ENCODE assay signal across 16 cellular contexts in the genomic region with DNA sequence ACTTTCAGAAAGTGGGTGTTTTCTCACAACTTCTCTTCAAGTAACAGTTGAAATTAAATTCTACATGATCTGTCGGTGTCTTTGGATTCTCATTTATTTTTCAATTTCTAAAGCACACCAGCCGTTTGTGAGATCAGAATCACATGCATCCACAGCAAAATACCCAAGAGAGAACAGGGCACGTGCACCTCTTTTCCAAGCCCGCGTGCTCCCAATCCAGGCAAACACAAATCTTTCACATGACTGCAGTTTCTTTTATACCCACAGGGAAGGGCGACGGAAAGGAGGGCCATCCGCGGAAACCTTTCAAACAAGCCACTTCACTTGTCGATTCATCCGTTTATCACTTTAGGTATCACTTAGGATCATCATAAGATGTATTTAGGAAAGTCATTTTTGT. TPM values are rescaled to one million over a fixed set of nuclear protein-coding genes. Genes with fewer than 3 reads are reported as not detected.
"Had no signal": no experiment of that assay in that cellular context is flagged by ENCODE, and none has a peak within 500 bp of the region (broad histone marks: within the 10 kb centered on the region; RNA-seq: fewer than 3 reads in every experiment).

No MANE protein-coding gene starts in this region.

- H3K9me3 Mint-ChIP-seq: activated T-helper 17 cell treated with anti-CD3 and anti-CD28 coated beads, Interleukin-2, amount 50 U/mL, for 72 hours; immature natural killer cell had no signal

- H3K27me3 ChIP-seq: pancreas, transverse colon, vagina had no signal

- DNase-seq: activated CD4-positive, CD25-positive, alpha-beta regulatory T cell treated with anti-CD3 and anti-CD28 coated beads, Interleukin-2, amount 50 U/mL, for 72 hours; activated naive CD4-positive, alpha-beta T cell treated with Interleukin-2 at 50 U/mL for 16 hours; activated T-cell treated with anti-CD3 and anti-CD28 coated beads for 4 hours; endodermal cell; immature natural killer cell; pancreas; stimulated activated CD4-positive, alpha-beta T cell treated with anti-CD3 and anti-CD28 coated beads, Interleukin-4, amount 100 ng/mL, for 24 hours; stimulated activated naive CD4-positive, alpha-beta T cell treated with Interleukin-2 at 50 U/mL for 16 hours; substantia nigra; T-helper 9 cell; transverse colon had no signal

- H3K27ac ChIP-seq: pancreas, transverse colon had no signal

- H3K9me3 ChIP-seq: pancreas, transverse colon, vagina had no signal

- H3K36me3 ChIP-seq: pancreas, transverse colon, vagina had no signal

- H3K27ac Mint-ChIP-seq: activated T-helper 17 cell treated with anti-CD3 and anti-CD28 coated beads, Interleukin-2, amount 50 U/mL, for 72 hours; endodermal cell; immature natural killer cell had no signal

- H3K4me3 ChIP-seq: pancreas, transverse colon, vagina had no signal

- H3K4me1 Mint-ChIP-seq: activated T-helper 17 cell treated with anti-CD3 and anti-CD28 coated beads, Interleukin-2, amount 50 U/mL, for 72 hours; neural crest cell had no signal

- H3K36me3 Mint-ChIP-seq: immature natural killer cell had no signal

- H3K4me1 ChIP-seq: pancreas, transverse colon had no signal

- H3K4me3 Mint-ChIP-seq: activated T-helper 17 cell treated with anti-CD3 and anti-CD28 coated beads, Interleukin-2, amount 50 U/mL, for 72 hours; endodermal cell; neural crest cell had no signal

RNA-seq across cellular contexts. Expression of a gene that starts 13.0 kb away (rescaled TPM):
- total RNA-seq: activated T-helper 17 cell treated with anti-CD3 and anti-CD28 coated beads, Interleukin-2, amount 50 U/mL, for 72 hours; dermis microvascular lymphatic vessel endothelial cell; endodermal cell; fibroblast of villous mesenchyme; neural crest cell; transverse colon had no signal
- polyA plus RNA-seq: immature natural killer cell had no signal
